ENCODE assay signal across 1 cellular context in genomic region chr16:3123986-3124886, GRCh38.
A peak's percentile ranks its signal among the peaks of the same experiment; 100 is the strongest.
TF ChIP-seq lines count a peak whose summit lies in the region.

No MANE protein-coding gene starts in this region.

TF ChIP-seq in K562, 482 proteins besides CTCF, POLR2A, EP300 and RAD21 (continued from another document and continues in another):
- TF ChIP-seq EZH2 (IDR thresholded peaks at IDR 0.05; ENCODE audit: borderline replicate concordance, low read depth, low read length) (no peak), E2F8 (IDR thresholded peaks at IDR 0.05; ENCODE audit: low read depth, partially characterized antibody) (peak; percentile 82), ZNF717 (CRISPR knock-in tag; IDR thresholded peaks at IDR 0.05) (no peak), ZNF3 (CRISPR knock-in tag; IDR thresholded peaks at IDR 0.05) (no peak), BRF2 (IDR thresholded peaks at IDR 0.05; ENCODE audit: borderline replicate concordance, insufficient read depth, insufficient read length) (no peak), YY1 (IDR thresholded peaks at IDR 0.05; ENCODE audit: borderline replicate concordance in 1 of 3, control insufficient read depth in 1 of 3, extremely low read depth in 1 of 3, insufficient read depth in 3 of 3, insufficient read length in 1 of 3, insufficient replicate concordance in 2 of 3, low read depth in 1 of 3, low read length in 2 of 3) (peak; percentile 31 to 88 (median 75)), ZBTB11 (CRISPR knock-in tag; IDR thresholded peaks at IDR 0.05) (peak in 1 of 3 experiments; percentile 79; a peak in 2 of 6 replicates), ZNF57 (CRISPR knock-in tag; IDR thresholded peaks at IDR 0.05) (no peak), IRF9 (tag; IDR thresholded peaks at IDR 0.05) (no peak), RBM34 (IDR thresholded peaks at IDR 0.05; ENCODE audit: borderline replicate concordance, insufficient read depth, low read length) (no peak), ZBTB1 (CRISPR knock-in tag; IDR thresholded peaks at IDR 0.05; ENCODE audit: borderline replicate concordance, low read depth) (no peak), USF1 (CRISPR knock-in tag; IDR thresholded peaks at IDR 0.05) (peak; percentile 40; the same call in 1 of the 2 replicates), PHF21A (IDR thresholded peaks at IDR 0.05; ENCODE audit: borderline replicate concordance, low read depth) (no peak), E2F6 (IDR thresholded peaks at IDR 0.05; ENCODE audit: borderline replicate concordance in 1 of 2, extremely low read depth in 1 of 2, insufficient read depth in 1 of 2, insufficient read length in 1 of 2, low read depth in 1 of 2, low read length in 1 of 2, poor library complexity in 1 of 2, severe bottlenecking in 1 of 2) (peak; percentile 34 to 85), HCFC1 (IDR thresholded peaks at IDR 0.05; ENCODE audit: low read depth, low read length) (peak; percentile 46), ATF1 (CRISPR knock-in tag; IDR thresholded peaks at IDR 0.05) (peak; percentile 21; the same call in 1 of the 2 replicates), ATF1 (tag; IDR thresholded peaks at IDR 0.05) (peak; percentile 72), ZFP91 (CRISPR knock-in tag; IDR thresholded peaks at IDR 0.05) (no peak; the same call in 1 of the 2 replicates), HOMEZ (CRISPR knock-in tag; IDR thresholded peaks at IDR 0.05) (no peak), SIN3B (IDR thresholded peaks at IDR 0.05; ENCODE audit: low read depth) (peak; percentile 84), TRIM24 (IDR thresholded peaks at IDR 0.05) (no peak), ZNF445 (CRISPR knock-in tag; IDR thresholded peaks at IDR 0.05; ENCODE audit: low read depth) (no peak), ATF3 (IDR thresholded peaks at IDR 0.05) (no peak), ATF3 (CRISPR knock-in tag; conservative IDR thresholded peaks at IDR 0.05) (0 out of 2 replicates have a peak, but pooled peaks have one; percentile 65), SNIP1 (IDR thresholded peaks at IDR 0.05; ENCODE audit: low read depth) (peak; percentile 64; the same call in 1 of the 2 replicates), BRCA1 (IDR thresholded peaks at IDR 0.05) (no peak), BRCA1 (CRISPR knock-in tag; IDR thresholded peaks at IDR 0.05) (no peak), XRCC4 (IDR thresholded peaks at IDR 0.05; ENCODE audit: extremely low read depth, insufficient read depth, insufficient read length) (no peak), TAF1 (IDR thresholded peaks at IDR 0.05; ENCODE audit: control insufficient read depth, extremely low read depth, insufficient read depth, low read length, severe bottlenecking) (peak; percentile 39), MTA1 (IDR thresholded peaks at IDR 0.05; ENCODE audit: borderline replicate concordance) (no peak), ZNF41 (CRISPR knock-in tag; conservative IDR thresholded peaks at IDR 0.05) (no peak), BHLHE40 (IDR thresholded peaks at IDR 0.05; ENCODE audit: low read length) (no peak), MTF1 (CRISPR knock-in tag; IDR thresholded peaks at IDR 0.05; ENCODE audit: borderline replicate concordance) (no peak), HMGXB4 (CRISPR knock-in tag; IDR thresholded peaks at IDR 0.05) (peak; percentile 76; the same call in 1 of the 2 replicates), SETDB1 (IDR thresholded peaks at IDR 0.05; ENCODE audit: low read length) (no peak), TEAD1 (CRISPR knock-in tag; IDR thresholded peaks at IDR 0.05) (peak in 1 of 2 experiments; percentile 87; a peak in 2 of 4 replicates), PHB2 (IDR thresholded peaks at IDR 0.05; ENCODE audit: low read depth) (no peak), TGIF2 (CRISPR knock-in tag; IDR thresholded peaks at IDR 0.05) (peak; percentile 55; the same call in 1 of the 2 replicates), PYGO2 (tag; IDR thresholded peaks at IDR 0.05) (no peak), MTA2 (IDR thresholded peaks at IDR 0.05; ENCODE audit: low read depth) (no peak)
